16 cellular contexts compared by ENCODE assay signal in the genomic region with DNA sequence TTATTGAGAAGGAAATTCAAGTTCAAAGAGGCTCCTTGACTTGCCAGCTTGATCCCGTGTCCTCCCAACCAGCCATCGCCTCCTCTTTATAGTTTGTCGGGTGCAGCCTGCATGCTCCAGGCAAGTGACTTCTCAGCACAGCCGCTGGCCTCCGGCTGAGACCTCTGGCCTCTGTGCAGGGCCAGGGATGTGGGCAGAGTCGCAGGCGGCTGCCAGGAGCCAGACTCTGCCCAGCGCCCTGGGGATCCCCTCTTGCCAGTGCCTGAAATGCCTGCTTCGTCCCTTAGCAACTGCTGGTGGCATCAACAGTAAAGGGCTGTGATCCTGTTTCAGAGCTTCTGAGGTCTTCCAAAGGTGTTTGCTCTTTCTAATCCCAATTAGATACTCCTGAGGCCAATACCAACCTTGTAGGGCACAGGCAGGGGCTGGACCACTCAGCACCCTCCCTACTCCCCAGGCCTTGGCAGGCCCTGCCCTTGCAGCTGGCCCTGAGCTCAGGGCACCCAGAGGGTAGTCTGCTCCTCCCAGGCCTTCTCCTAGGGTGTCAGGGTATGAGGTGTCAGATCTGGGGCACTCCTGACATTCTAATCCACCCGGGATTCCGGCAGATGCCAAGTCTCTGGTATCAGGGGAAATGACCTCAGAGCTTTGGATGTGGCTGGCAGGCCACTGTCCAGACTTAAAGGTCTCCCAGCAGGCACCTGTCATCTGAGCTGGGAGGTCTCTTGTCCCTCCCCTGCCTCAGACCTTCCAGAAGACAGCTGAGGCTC.
DNase-seq lines count a peak whose midpoint lies in the region; ATAC-seq lines count a peak whose summit lies in the region.
"Had no signal": no experiment of that assay in that cellular context is flagged by ENCODE, and none has a peak within 500 bp of the region (broad histone marks: within the 10 kb centered on the region; RNA-seq: fewer than 3 reads in every experiment).

No MANE protein-coding gene starts in this region.

- DNase-seq in MG63 (peak; percentile 66), left cardiac atrium (no peak), neuronal stem cell (ENCODE audit: low spot score) (no peak), aorta (no peak), LoVo (ENCODE audit: low spot score) (no peak), NAMALWA (ENCODE audit: low spot score) (no peak), foreskin melanocyte (no peak)
- DNase-seq: H7, IMR-90, Kasumi-1, MV-4-11, NCI-H146, NCI-H2081 treated with DMSO at 0.1 percent for 48 hours, NCI-H524 treated with DMSO at 0.1 percent for 48 hours had no signal

- H3K14ac ChIP-seq in neuronal stem cell (ENCODE audit: low read length): no peak overlapping the region

- no peak overlapping the region for H4K8ac ChIP-seq in neuronal stem cell (ENCODE audit: low read depth, low read length)

- no peak overlapping the region for H3K9ac ChIP-seq in neuronal stem cell (ENCODE audit: low read depth, low read length, poor library complexity)
- H3K9ac ChIP-seq: BLaER1 treated with 17β-estradiol and CSF1 and Interleukin-3, amounts not matched to agents 10 nM and 100 nM had no signal

- H3K18ac ChIP-seq in neuronal stem cell (ENCODE audit: low read length): peak overlapping the region; percentile 41

- H2AFZ ChIP-seq in neuronal stem cell (ENCODE audit: low read length): no peak overlapping the region

- no peaks in the 10 kb centered on the region for H3K79me1 ChIP-seq in neuronal stem cell (ENCODE audit: low read depth, low read length)

- H2BK5ac ChIP-seq in neuronal stem cell (ENCODE audit: low read length): no peak overlapping the region

- no peak overlapping the region for H2BK15ac ChIP-seq in neuronal stem cell (ENCODE audit: low read length)

- H3K27ac ChIP-seq in neuronal stem cell (replicated peaks; ENCODE audit: low read length) (no peak overlapping the region), aorta (ENCODE audit: low read depth in 1 of 2, low read length in 2 of 2) (no peak overlapping the region)
- H3K27ac ChIP-seq: BLaER1 treated with 17β-estradiol and CSF1 and Interleukin-3, amounts not matched to agents 10 nM and 100 nM; SJSA1 had no signal

- H3K4me1 ChIP-seq in neuronal stem cell (ENCODE audit: control insufficient read depth in 2 of 2, insufficient read depth in 1 of 2, low read depth in 1 of 2, low read length in 2 of 2) (no peaks in the 10 kb centered on the region), aorta (ENCODE audit: control insufficient read depth in 1 of 2, insufficient read depth in 2 of 2, low read length in 2 of 2) (no peaks in the 10 kb centered on the region)

- H2BK120ac ChIP-seq in neuronal stem cell (ENCODE audit: low read depth, low read length): no peak overlapping the region

- no peaks in the 10 kb centered on the region for H3K9me3 ChIP-seq in MG63
- H3K9me3 ChIP-seq in neuronal stem cell (replicated peaks in 1 of 2; ENCODE audit: control insufficient read depth in 2 of 2, insufficient read depth in 1 of 2, low read depth in 1 of 2, low read length in 2 of 2): no peaks in the 10 kb centered on the region
- no peaks in the 10 kb centered on the region for H3K9me3 ChIP-seq in aorta (ENCODE audit: control insufficient read depth, low read length)
- H3K9me3 ChIP-seq: BLaER1 treated with 17β-estradiol and CSF1 and Interleukin-3, amounts not matched to agents 10 nM and 100 nM; SJSA1 had no signal

- ATAC-seq in left cardiac atrium (peak; percentile 92), aorta (ENCODE audit: low FRiP score) (peak; percentile 49)

- no peak overlapping the region for H2BK12ac ChIP-seq in neuronal stem cell (ENCODE audit: low read length)

- WGBS in neuronal stem cell (ENCODE audit: extremely low coverage in 2 of 2, insufficient read length in 2 of 2, insufficient replicate concordance in 1 of 2), 2 donors: no CpG with 5 or more reads among the region's 11 CpGs
- 41 to 42% methylated on average over 11 of the region's 11 CpGs for WGBS in aorta, 2 donors

- H4K91ac ChIP-seq in neuronal stem cell (ENCODE audit: low read depth, low read length, poor library complexity): no peak overlapping the region

- no peak overlapping the region for H3K23ac ChIP-seq in neuronal stem cell (ENCODE audit: low read depth, low read length, poor library complexity)

- intact Hi-C loops in left cardiac atrium (cut with DNase I) (no loop called here), aorta (cut with DNase I) (no loop called here)

- H2AK5ac ChIP-seq in neuronal stem cell (ENCODE audit: low read depth, low read length): no peak overlapping the region

- no peaks in the 10 kb centered on the region for H3K27me3 ChIP-seq in MG63
- peaks cover 0 to 8% (median 0%) of the 10 kb centered on the region in 3 experiments for H3K27me3 ChIP-seq in neuronal stem cell (ENCODE audit: control insufficient read depth in 3 of 3, insufficient read depth in 3 of 3, low read depth in 1 of 3, low read length in 3 of 3)
- H3K27me3 ChIP-seq in aorta (ENCODE audit: control insufficient read depth in 1 of 2, insufficient read depth in 2 of 2, low read length in 1 of 2): no peaks in the 10 kb centered on the region
- H3K27me3 ChIP-seq: SJSA1 had no signal

- H3K4ac ChIP-seq in neuronal stem cell (ENCODE audit: low read length): no peak overlapping the region

- H3K4me3 ChIP-seq in MG63: no peak overlapping the region
- H3K4me3 ChIP-seq in neuronal stem cell (ENCODE audit: low read length in 2 of 2): no peak overlapping the region
- no peak overlapping the region for H3K4me3 ChIP-seq in aorta (ENCODE audit: low read length in 2 of 2)
- H3K4me3 ChIP-seq: BLaER1 treated with 17β-estradiol and CSF1 and Interleukin-3, amounts not matched to agents 10 nM and 100 nM; SJSA1 had no signal

- H3K36me3 ChIP-seq in MG63 (no peaks in the 10 kb centered on the region), neuronal stem cell (replicated peaks in 1 of 2; ENCODE audit: control insufficient read depth in 2 of 2, insufficient read depth in 2 of 2, low read length in 2 of 2) (no peaks in the 10 kb centered on the region), aorta (ENCODE audit: control insufficient read depth in 1 of 2, insufficient read depth in 2 of 2, low read length in 1 of 2) (no peaks in the 10 kb centered on the region)
- H3K36me3 ChIP-seq: BLaER1 treated with 17β-estradiol and CSF1 and Interleukin-3, amounts not matched to agents 10 nM and 100 nM; SJSA1 had no signal

- H3K4me2 ChIP-seq in neuronal stem cell (ENCODE audit: insufficient read depth, low read length, poor library complexity, severe bottlenecking): no peak overlapping the region
- H3K4me2 ChIP-seq: BLaER1 treated with 17β-estradiol and CSF1 and Interleukin-3, amounts not matched to agents 10 nM and 100 nM had no signal
